ENCODE assay signal across 8 cellular contexts in genomic region chrX:15299945-15300851, GRCh38. TPM values are rescaled to one million over a fixed set of nuclear protein-coding genes. Genes with fewer than 3 reads are reported as not detected.
DNase-seq lines count a peak whose midpoint lies in the region; ATAC-seq, FAIRE-seq and TF ChIP-seq lines count a peak whose summit lies in the region.

No MANE protein-coding gene starts in this region.

- TF ChIP-seq RAD21 in A549 (conservative IDR thresholded peaks at IDR 0.05 in 1 of 2, IDR thresholded peaks at IDR 0.05 in 1 of 2), result peak; percentile 59 to 70

- H3K36me3 Mint-ChIP-seq in natural killer cell, result no peaks in the 10 kb centered on the region

- no peak overlapping the region for H3K27ac Mint-ChIP-seq in natural killer cell

- no peak overlapping the region for H3K4me3 Mint-ChIP-seq in natural killer cell

- no peak for TF ChIP-seq EP300 in A549 (IDR thresholded peaks at IDR 0.05)

- no peaks in the 10 kb centered on the region for H3K9me3 Mint-ChIP-seq in natural killer cell

- no peak overlapping the region for H3K4me3 ChIP-seq in A549
- H3K4me3 ChIP-seq in GM12875 (ENCODE audit: low read depth, low read length), result no peak overlapping the region
- no peak overlapping the region for H3K4me3 ChIP-seq in thoracic aorta

- no peaks in the 10 kb centered on the region for H3K36me3 ChIP-seq in thoracic aorta

- DNase-seq in A549 (ENCODE audit: low read depth in 1 of 2, low spot score in 1 of 2) (peak; percentile 25 to 33), RPMI7951 (ENCODE audit: low read depth) (peak; percentile 30), foreskin keratinocyte (no peak), thoracic aorta (ENCODE audit: low spot score) (no peak), natural killer cell (no peak)

- WGBS in A549 (ENCODE audit: missing lambda C conversion rate), result 10% methylated on average over 4 of the region's 4 CpGs

- H3K27me3 ChIP-seq in foreskin keratinocyte (no peaks in the 10 kb centered on the region), thoracic aorta (replicated peaks; ENCODE audit: insufficient read depth) (no peaks in the 10 kb centered on the region)

- H3K4me1 ChIP-seq in A549 (peaks cover 14% of the 10 kb centered on the region), foreskin keratinocyte (no peaks in the 10 kb centered on the region), thoracic aorta (ENCODE audit: control insufficient read depth in 1 of 2, low read depth in 2 of 2) (no peaks in the 10 kb centered on the region)

- TF ChIP-seq CTCF in A549 (IDR thresholded peaks at IDR 0.05) (peak; percentile 64), GM12875 (IDR thresholded peaks at IDR 0.05; ENCODE audit: borderline replicate concordance, insufficient read depth, low read depth, low read length) (peak; percentile 29; the same call in 1 of the 2 replicates), foreskin keratinocyte (conservative IDR thresholded peaks at IDR 0.05) (peak; percentile 61), thoracic aorta (IDR thresholded peaks at IDR 0.05) (peak; percentile 31), natural killer cell (IDR thresholded peaks at IDR 0.05) (no peak)

- H3K4me1 Mint-ChIP-seq in natural killer cell, result no peaks in the 10 kb centered on the region

- peak; percentile 98 for FAIRE-seq in A549 (lab: Jason Lieb, UNC)

- intact Hi-C loops in natural killer cell (cut with micrococcal nuclease), result no loop called here

- POLR2A ChIA-PET in A549 (lab: Yijun Ruan, JAX), result no interaction called here

- TF ChIP-seq POLR2A in A549 (IDR thresholded peaks at IDR 0.05; ENCODE audit: low read length), result no peak

- H3K27ac ChIP-seq in A549 (peak overlapping the region; percentile 58 to 77), foreskin keratinocyte (no peak overlapping the region), thoracic aorta (no peak overlapping the region)

- CTCF ChIA-PET in A549 (lab: Yijun Ruan, JAX), result interaction anchor here (0.6 to 3.2 kb wide), 15 partner anchors 9 to 265 kb away, joined by 3 to 19 read pairs (median 6); partner anchors contain the start of genes ASB9 and PIR

- peaks cover 0 to 12% of the 10 kb centered on the region in 2 donors for H3K27me3 Mint-ChIP-seq in natural killer cell (ENCODE audit: low read depth in 2 of 2)

- peak overlapping the region; percentile 78 for H3K4me2 ChIP-seq in A549

- H3K9me3 ChIP-seq in A549 (no peaks in the 10 kb centered on the region), thoracic aorta (no peaks in the 10 kb centered on the region)

- ATAC-seq in A549, result peak; percentile 19 to 63; a peak in 3 of 6 replicates
- no peak for ATAC-seq in foreskin keratinocyte
- ATAC-seq in thoracic aorta (ENCODE audit: insufficient number of reproducible peaks, low FRiP score, low read depth), result no peak
- no peak for ATAC-seq in GM18870 (IDR thresholded peaks at IDR 0.05; ENCODE audit: unreplicated experiment)
- ATAC-seq in natural killer cell, result no peak
- ATAC-seq in GM19397 (IDR thresholded peaks at IDR 0.05; ENCODE audit: unreplicated experiment), result no peak

TF ChIP-seq in A549, 52 proteins besides CTCF, POLR2A, EP300 and RAD21:
- TF ChIP-seq SMC3 (IDR thresholded peaks at IDR 0.05) (peak; percentile 61), POLR2AphosphoS2 (conservative IDR thresholded peaks at IDR 0.05; ENCODE audit: low read length) (no peak)
TF ChIP-seq in A549: peak in this region for 1.

RNA-seq across cellular contexts. Expression of gene ASB11, which starts 15.2 kb away (rescaled TPM):
- not detected in 2 replicates for polyA plus RNA-seq in A549 (2011; rRNA removed)
- not detected in 2 replicates for polyA plus RNA-seq in A549 (2012; cell fraction: cytosol; rRNA removed)
- polyA plus RNA-seq in A549 (2012; cell fraction: nucleus; rRNA removed), result not detected in 2 replicates
- polyA plus RNA-seq in A549 (2017; fragmentation: RNase III; extraction: RNeasy Plus Mini Kit Qiagen cat#74134 plus additional on column Dnase treatment), result not detected in 3 replicates
- not detected in 2 replicates for polyA minus RNA-seq in A549 (2011; rRNA and poly(A)+ RNA removed)
- total RNA-seq in RPMI7951 (2014; rRNA removed; shearing (Covaris generic)), result not detected in 2 replicates
- total RNA-seq in foreskin keratinocyte, result not detected in 2 replicates
- not detected in 2 replicates for polyA plus RNA-seq in foreskin keratinocyte
- not detected for total RNA-seq in thoracic aorta
- total RNA-seq in natural killer cell, result under 1 TPM in 1 of 3 donors, not detected in 2; 0.24 TPM

RNA-seq across cellular contexts. Expression of gene ASB9, which starts 30.3 kb away (rescaled TPM):
- polyA plus RNA-seq in A549 (2011; rRNA removed) (24.0 and 24.7 TPM in 2 replicates), A549 (2017; fragmentation: RNase III; extraction: RNeasy Plus Mini Kit Qiagen cat#74134 plus additional on column Dnase treatment) (40.8 to 44.8 TPM (median 41.1 TPM) in 3 replicates), foreskin keratinocyte (0.80 and 0.95 TPM in 2 replicates)
- polyA plus RNA-seq in A549 (2012; cell fraction: cytosol; rRNA removed), result 21.9 and 31.3 TPM in 2 replicates
- polyA plus RNA-seq in A549 (2012; cell fraction: nucleus; rRNA removed), result 13.1 and 20.8 TPM in 2 replicates
- polyA minus RNA-seq in A549 (2011; rRNA and poly(A)+ RNA removed), result 24.4 and 36.5 TPM in 2 replicates
- total RNA-seq in RPMI7951 (2014; rRNA removed; shearing (Covaris generic)), result 12.3 and 17.5 TPM in 2 replicates
- total RNA-seq in foreskin keratinocyte (0.85 and 1.0 TPM in 2 replicates), thoracic aorta (1 to 10 TPM; 1.2 to 2.5 TPM), natural killer cell (not detected)

RNA-seq across cellular contexts. Expression of gene PIGA, which starts 35.1 kb away (rescaled TPM):
- polyA plus RNA-seq in A549 (2011; rRNA removed) (19.7 and 21.2 TPM in 2 replicates), A549 (2017; fragmentation: RNase III; extraction: RNeasy Plus Mini Kit Qiagen cat#74134 plus additional on column Dnase treatment) (9.5 to 10.8 TPM (median 9.8 TPM) in 3 replicates), foreskin keratinocyte (2.9 and 4.1 TPM in 2 replicates)
- 3.4 and 4.5 TPM in 2 replicates for polyA plus RNA-seq in A549 (2012; cell fraction: cytosol; rRNA removed)
- polyA plus RNA-seq in A549 (2012; cell fraction: nucleus; rRNA removed), result 4.2 and 7.9 TPM in 2 replicates
- polyA minus RNA-seq in A549 (2011; rRNA and poly(A)+ RNA removed), result 21.6 and 22.0 TPM in 2 replicates
- 20.7 and 23.1 TPM in 2 replicates for total RNA-seq in RPMI7951 (2014; rRNA removed; shearing (Covaris generic))
- total RNA-seq in foreskin keratinocyte (12.2 and 12.4 TPM in 2 replicates), thoracic aorta (10 to 100 TPM in 1 of 2 donors, 1 to 10 TPM in 1; 7.9 to 10.7 TPM), natural killer cell (100 to 1,000 TPM in 1 of 3 donors, 10 to 100 TPM in 2; 71.8 to 111 (median 87.6) TPM)

Comparison
In these comparisons a context has a peak if more than half of its experiments do, and no peak if none do; other contexts are left out.
1. ATAC-seq: peak in A549 (2 of 2); none in foreskin keratinocyte (single experiment), thoracic aorta (single experiment), GM18870 (single experiment), natural killer cell (0 of 3) and GM19397 (single experiment).
2. DNase-seq: peak in A549 (2 of 2) and RPMI7951 (single experiment); none in foreskin keratinocyte (0 of 2), thoracic aorta (single experiment) and natural killer cell (single experiment).
3. H3K27ac ChIP-seq: peak in A549 (2 of 2); none in foreskin keratinocyte (single experiment) and thoracic aorta (0 of 2).